ENCODE assay signal across 1 cellular context in the genomic region with DNA sequence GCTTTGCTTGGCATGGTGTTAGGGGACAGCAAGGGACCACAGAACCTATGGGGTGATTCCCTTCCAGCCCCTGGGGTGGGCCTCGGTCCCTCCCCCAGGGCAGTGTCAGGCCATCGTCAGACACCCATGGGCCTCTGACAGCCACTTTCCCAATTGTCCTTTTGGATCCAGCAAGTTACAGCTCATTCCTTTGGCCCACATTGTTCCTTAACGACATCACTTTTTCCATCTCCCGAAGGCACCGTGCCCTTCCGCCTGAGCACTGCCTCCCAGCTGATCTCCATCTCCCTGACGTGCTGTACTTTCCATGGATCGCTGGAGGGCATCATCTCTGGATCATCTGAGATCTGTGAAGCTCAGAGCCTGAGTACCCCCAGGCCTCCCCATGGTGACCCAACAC.
TF ChIP-seq lines count a peak whose summit lies in the region.

No MANE protein-coding gene starts in this region.

TF ChIP-seq in GM23338, 12 proteins besides CTCF, POLR2A, EP300 and RAD21:
- TF ChIP-seq NANOG (IDR thresholded peaks at IDR 0.05; ENCODE audit: borderline replicate concordance) (no peak), EZH2 (IDR thresholded peaks at IDR 0.05; ENCODE audit: low read depth, unreplicated experiment) (no peak), CREB1 (CRISPR knock-in tag; IDR thresholded peaks at IDR 0.05; ENCODE audit: low read depth) (no peak), ZNF331 (CRISPR knock-in tag; IDR thresholded peaks at IDR 0.05; ENCODE audit: low read depth) (no peak), POLR2AphosphoS5 (IDR thresholded peaks at IDR 0.05; ENCODE audit: low read depth) (no peak), ZNF462 (CRISPR knock-in tag; IDR thresholded peaks at IDR 0.05) (no peak), ZNF114 (CRISPR knock-in tag; IDR thresholded peaks at IDR 0.05) (no peak), JUNB (IDR thresholded peaks at IDR 0.05; ENCODE audit: unreplicated experiment) (no peak), STAT1 (IDR thresholded peaks at IDR 0.05; ENCODE audit: unreplicated experiment) (no peak), EZH2phosphoT487 (IDR thresholded peaks at IDR 0.05; ENCODE audit: unreplicated experiment) (no peak)
- TF ChIP-seq, protein P1, sequence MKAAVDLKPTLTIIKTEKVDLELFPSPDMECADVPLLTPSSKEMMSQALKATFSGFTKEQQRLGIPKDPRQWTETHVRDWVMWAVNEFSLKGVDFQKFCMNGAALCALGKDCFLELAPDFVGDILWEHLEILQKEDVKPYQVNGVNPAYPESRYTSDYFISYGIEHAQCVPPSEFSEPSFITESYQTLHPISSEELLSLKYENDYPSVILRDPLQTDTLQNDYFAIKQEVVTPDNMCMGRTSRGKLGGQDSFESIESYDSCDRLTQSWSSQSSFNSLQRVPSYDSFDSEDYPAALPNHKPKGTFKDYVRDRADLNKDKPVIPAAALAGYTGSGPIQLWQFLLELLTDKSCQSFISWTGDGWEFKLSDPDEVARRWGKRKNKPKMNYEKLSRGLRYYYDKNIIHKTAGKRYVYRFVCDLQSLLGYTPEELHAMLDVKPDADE (IDR thresholded peaks at IDR 0.05), result no peak
- TF ChIP-seq, protein P2, sequence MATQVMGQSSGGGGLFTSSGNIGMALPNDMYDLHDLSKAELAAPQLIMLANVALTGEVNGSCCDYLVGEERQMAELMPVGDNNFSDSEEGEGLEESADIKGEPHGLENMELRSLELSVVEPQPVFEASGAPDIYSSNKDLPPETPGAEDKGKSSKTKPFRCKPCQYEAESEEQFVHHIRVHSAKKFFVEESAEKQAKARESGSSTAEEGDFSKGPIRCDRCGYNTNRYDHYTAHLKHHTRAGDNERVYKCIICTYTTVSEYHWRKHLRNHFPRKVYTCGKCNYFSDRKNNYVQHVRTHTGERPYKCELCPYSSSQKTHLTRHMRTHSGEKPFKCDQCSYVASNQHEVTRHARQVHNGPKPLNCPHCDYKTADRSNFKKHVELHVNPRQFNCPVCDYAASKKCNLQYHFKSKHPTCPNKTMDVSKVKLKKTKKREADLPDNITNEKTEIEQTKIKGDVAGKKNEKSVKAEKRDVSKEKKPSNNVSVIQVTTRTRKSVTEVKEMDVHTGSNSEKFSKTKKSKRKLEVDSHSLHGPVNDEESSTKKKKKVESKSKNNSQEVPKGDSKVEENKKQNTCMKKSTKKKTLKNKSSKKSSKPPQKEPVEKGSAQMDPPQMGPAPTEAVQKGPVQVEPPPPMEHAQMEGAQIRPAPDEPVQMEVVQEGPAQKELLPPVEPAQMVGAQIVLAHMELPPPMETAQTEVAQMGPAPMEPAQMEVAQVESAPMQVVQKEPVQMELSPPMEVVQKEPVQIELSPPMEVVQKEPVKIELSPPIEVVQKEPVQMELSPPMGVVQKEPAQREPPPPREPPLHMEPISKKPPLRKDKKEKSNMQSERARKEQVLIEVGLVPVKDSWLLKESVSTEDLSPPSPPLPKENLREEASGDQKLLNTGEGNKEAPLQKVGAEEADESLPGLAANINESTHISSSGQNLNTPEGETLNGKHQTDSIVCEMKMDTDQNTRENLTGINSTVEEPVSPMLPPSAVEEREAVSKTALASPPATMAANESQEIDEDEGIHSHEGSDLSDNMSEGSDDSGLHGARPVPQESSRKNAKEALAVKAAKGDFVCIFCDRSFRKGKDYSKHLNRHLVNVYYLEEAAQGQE (IDR thresholded peaks at IDR 0.05; ENCODE audit: unreplicated experiment), result no peak
